8 cellular contexts compared by ENCODE assay signal in genomic region chr16:15704545-15704987, GRCh38. TPM values are rescaled to one million over a fixed set of nuclear protein-coding genes. Genes with fewer than 3 reads are reported as not detected.
DNase-seq lines count a peak whose midpoint lies in the region; ATAC-seq, FAIRE-seq and TF ChIP-seq lines count a peak whose summit lies in the region.

No MANE protein-coding gene starts in this region.

- no peaks in the 10 kb centered on the region for H3K27me3 ChIP-seq in CD8-positive, alpha-beta memory T cell (ENCODE audit: insufficient read depth, low read length, poor library complexity, severe bottlenecking)

- no peak overlapping the region for H3K4me3 ChIP-seq in CD8-positive, alpha-beta memory T cell (ENCODE audit: low read length)
- H3K4me3 ChIP-seq in fibroblast of villous mesenchyme (ENCODE audit: low read depth, low read length) = no peak overlapping the region

- H3K9me3 ChIP-seq in CD8-positive, alpha-beta memory T cell (ENCODE audit: low read length) = no peaks in the 10 kb centered on the region

- peaks cover 8 to 14% (median 12%) of the 10 kb centered on the region in 3 donors for H3K4me1 Mint-ChIP-seq in CD8-positive, alpha-beta memory T cell

- CTCF ChIA-PET in CD8-positive, alpha-beta memory T cell (lab: Charles Lee) = interaction anchor here (1.0 to 1.7 kb wide), 3 partner anchors 11 to 278 kb away, joined by 3 to 5 read pairs (median 5); no protein-coding TSS in a partner anchor

- no peaks in the 10 kb centered on the region for H3K9me3 Mint-ChIP-seq in CD8-positive, alpha-beta memory T cell

- peak overlapping the region in 1 of 7 donors; percentile 66 for H3K4me3 Mint-ChIP-seq in CD8-positive, alpha-beta memory T cell

- no peak for ATAC-seq in HG03521 (IDR thresholded peaks at IDR 0.05; ENCODE audit: unreplicated experiment)

- POLR2A ChIA-PET in CD8-positive, alpha-beta memory T cell (lab: Charles Lee) = no interaction called here

- H3K27me3 Mint-ChIP-seq in CD8-positive, alpha-beta memory T cell = no peaks in the 10 kb centered on the region

- FAIRE-seq in HTR-8/SVneo (lab: Jason Lieb, UNC) (no peak), RCC 7860 (lab: Jason Lieb, UNC) (no peak)

- H3K36me3 Mint-ChIP-seq in CD8-positive, alpha-beta memory T cell = peaks cover 0 to 78% (median 8%) of the 10 kb centered on the region in 3 donors

- peak; percentile 83 for TF ChIP-seq CTCF in fibroblast of villous mesenchyme (IDR thresholded peaks at IDR 0.05; ENCODE audit: insufficient read depth, low read depth, low read length)

- DNase-seq in CD8-positive, alpha-beta memory T cell = peak; percentile 36 to 77 (median 60)
- DNase-seq in HTR-8/SVneo (ENCODE audit: insufficient read length, low spot score) = peak; percentile 79
- peak; percentile 12 for DNase-seq in RCC 7860 (ENCODE audit: low spot score)
- DNase-seq in activated T-helper 1 cell treated with anti-CD3 and anti-CD28 coated beads, Interleukin-2, amount 50 U/mL, for 16 hours (ENCODE audit: low read depth in 1 of 2, low spot score in 1 of 2) = peak; percentile 55 to 56
- peak; percentile 77 for DNase-seq in fibroblast of villous mesenchyme (ENCODE audit: low read depth)
- DNase-seq in occipital lobe (lab: John Stamatoyannopoulos, UW) = peak; percentile 60
- peak; percentile 95 for DNase-seq in superior temporal gyrus (ENCODE audit: extremely low spot score)

- peak overlapping the region in 4 of 8 donors; percentile 6 to 87 (median 42) for H3K27ac Mint-ChIP-seq in CD8-positive, alpha-beta memory T cell

- H3K27ac ChIP-seq in CD8-positive, alpha-beta memory T cell (ENCODE audit: low read depth, low read length) = no peak overlapping the region

- no peaks in the 10 kb centered on the region for H3K4me1 ChIP-seq in CD8-positive, alpha-beta memory T cell (ENCODE audit: insufficient read depth, low read length)

- H3K36me3 ChIP-seq in CD8-positive, alpha-beta memory T cell (ENCODE audit: insufficient read depth, low read length) = peaks cover 4% of the 10 kb centered on the region

RNA-seq across cellular contexts. Expression of gene NDE1, which starts 54.5 kb away (rescaled TPM):
- 100 to 1,000 TPM; 113 to 123 TPM for total RNA-seq in CD8-positive, alpha-beta memory T cell
- polyA plus RNA-seq in CD8-positive, alpha-beta memory T cell = 55.9 TPM
- total RNA-seq in fibroblast of villous mesenchyme (38.3 and 43.2 TPM in 2 replicates), occipital lobe (4.2 TPM)

Comparison
In these comparisons a context has a peak if more than half of its experiments do, and no peak if none do; other contexts are left out.
1. DNase-seq: peak in every context shown above with its lines; median percentile 95 in superior temporal gyrus; 79 in HTR-8/SVneo; 77 in fibroblast of villous mesenchyme; 60 in CD8-positive, alpha-beta memory T cell; 60 in occipital lobe; 56 in activated T-helper 1 cell treated with anti-CD3 and anti-CD28 coated beads, Interleukin-2, amount 50 U/mL, for 16 hours; 12 in RCC 7860.